Comparison of ENCODE assay signal across 16 cellular contexts in the genomic region with DNA sequence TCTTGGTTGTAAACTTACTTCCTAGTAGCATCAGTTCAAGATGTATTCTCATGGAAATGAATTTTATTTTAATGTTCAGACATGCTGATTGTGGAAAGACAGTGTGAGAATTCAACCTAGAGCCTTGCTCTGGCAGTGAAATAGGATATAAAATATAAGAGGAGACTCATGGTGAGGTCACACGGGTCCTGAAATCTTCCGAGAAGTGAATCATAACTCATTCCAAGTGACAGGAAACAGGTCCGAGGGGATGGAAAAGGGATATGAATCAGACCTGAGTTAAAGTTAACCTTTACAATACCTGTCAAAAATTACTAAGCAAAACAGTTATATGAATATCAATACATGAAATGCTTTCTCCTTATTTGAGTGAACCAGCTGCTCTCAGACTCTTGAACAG.
DNase-seq lines count a peak whose midpoint lies in the region; ATAC-seq and TF ChIP-seq lines count a peak whose summit lies in the region.
"Had no signal": no experiment of that assay in that cellular context is flagged by ENCODE, and none has a peak within 500 bp of the region (broad histone marks: within the 10 kb centered on the region; RNA-seq: fewer than 3 reads in every experiment).

No MANE protein-coding gene starts in this region.

- POLR2A ChIA-PET in PC-9 (lab: Charles Lee; ENCODE audit: unreplicated experiment) = no interaction called here

- TF ChIP-seq CTCF in PC-9 (conservative IDR thresholded peaks at IDR 0.05) = no peak
- TF ChIP-seq CTCF in mesothelial cell of epicardium (IDR thresholded peaks at IDR 0.05; ENCODE audit: unreplicated experiment) = no peak

- H3K4me1 Mint-ChIP-seq in mesothelial cell of epicardium = peaks cover 22% of the 10 kb centered on the region
- H3K4me1 Mint-ChIP-seq: stimulated activated memory B cell treated with anti-CD40 and anti-IgM and Interleukin-4, amounts not matched to agents 10 μg/mL and 1 μg/mL and 100 μg/mL, for 72 hours had no signal

- no peaks in the 10 kb centered on the region; the same call in 1 of the 2 replicates for H3K27me3 ChIP-seq in PC-9 (ENCODE audit: insufficient read depth, low read depth)
- H3K27me3 ChIP-seq: BLaER1 treated with 17β-estradiol and CSF1 and Interleukin-3, amounts not matched to agents 10 nM and 100 nM; SJSA1 had no signal

- CTCF ChIA-PET in PC-9 (lab: Charles Lee) = no interaction called here

- H3K27ac Mint-ChIP-seq in mesothelial cell of epicardium = peak overlapping the region; percentile 58
- H3K27ac Mint-ChIP-seq: progenitor cell of endocrine pancreas; stimulated activated memory B cell treated with anti-CD40 and anti-IgM and Interleukin-4, amounts not matched to agents 10 μg/mL and 1 μg/mL and 100 μg/mL, for 72 hours had no signal

- no peaks in the 10 kb centered on the region for H3K36me3 Mint-ChIP-seq in mesothelial cell of epicardium
- H3K36me3 Mint-ChIP-seq: stimulated activated memory B cell treated with anti-CD40 and anti-IgM and Interleukin-4, amounts not matched to agents 10 μg/mL and 1 μg/mL and 100 μg/mL, for 72 hours had no signal

- H3K79me2 ChIP-seq in PC-9 (ENCODE audit: low read depth) = no peaks in the 10 kb centered on the region

- no peak overlapping the region for H3K4me3 ChIP-seq in PC-9
- H3K4me3 ChIP-seq: BLaER1 treated with 17β-estradiol and CSF1 and Interleukin-3, amounts not matched to agents 10 nM and 100 nM; HAP-1; SJSA1 had no signal

- DNase-seq in EL (peak; percentile 60), PC-9 (no peak), dermis blood vessel endothelial cell (peak; percentile 85), mesothelial cell of epicardium (ENCODE audit: low spot score in 2 of 2, unreplicated experiment in 2 of 2) (no peak), DMS114 treated with DMSO at 0.1 percent for 48 hours (lab: John Stamatoyannopoulos, UW; ENCODE audit: unreplicated experiment) (no peak), RPMI8226 (no peak)
- DNase-seq in activated naive CD4-positive, alpha-beta T cell (lab: John Stamatoyannopoulos, UW) = no peak
- DNase-seq: activated CD8-positive, alpha-beta memory T cell treated with anti-CD3 and anti-CD28 coated beads, Interleukin-2, amount 50 U/mL, for 4 hours; amygdala; NCI-H526 had no signal

- ATAC-seq in HG02763 (IDR thresholded peaks at IDR 0.05; ENCODE audit: unreplicated experiment) = no peak
- ATAC-seq: stimulated activated memory B cell treated with anti-CD40 and anti-IgM and Interleukin-4, amounts not matched to agents 10 μg/mL and 1 μg/mL and 100 μg/mL, for 72 hours had no signal

- H2AFZ ChIP-seq in PC-9 = no peak overlapping the region; the same call in 1 of the 2 replicates

- H3K9me3 Mint-ChIP-seq in mesothelial cell of epicardium = peaks cover 3% of the 10 kb centered on the region
- H3K9me3 Mint-ChIP-seq: stimulated activated memory B cell treated with anti-CD40 and anti-IgM and Interleukin-4, amounts not matched to agents 10 μg/mL and 1 μg/mL and 100 μg/mL, for 72 hours had no signal

- no TSS peak for BruUV-seq in PC-9 (replicated peaks; lab: Mats Ljungman, UMichigan)

- no peak overlapping the region for H3K27ac ChIP-seq in PC-9
- H3K27ac ChIP-seq: BLaER1 treated with 17β-estradiol and CSF1 and Interleukin-3, amounts not matched to agents 10 nM and 100 nM; SJSA1 had no signal

- H3K4me3 Mint-ChIP-seq in mesothelial cell of epicardium = no peak overlapping the region
- H3K4me3 Mint-ChIP-seq: stimulated activated memory B cell treated with anti-CD40 and anti-IgM and Interleukin-4, amounts not matched to agents 10 μg/mL and 1 μg/mL and 100 μg/mL, for 72 hours had no signal

- no peaks in the 10 kb centered on the region for H3F3A ChIP-seq in PC-9 (ENCODE audit: insufficient read depth, low read depth)

- H3K4me2 ChIP-seq in PC-9 = 0 out of 2 replicates have a peak overlapping the region, but pooled peaks have one; percentile 6
- H3K4me2 ChIP-seq: BLaER1 treated with 17β-estradiol and CSF1 and Interleukin-3, amounts not matched to agents 10 nM and 100 nM had no signal

- no peaks in the 10 kb centered on the region; the same call in 1 of the 2 replicates for H4K20me1 ChIP-seq in PC-9 (ENCODE audit: insufficient read depth)
- H4K20me1 ChIP-seq: BLaER1 treated with 17β-estradiol and CSF1 and Interleukin-3, amounts not matched to agents 10 nM and 100 nM had no signal

- H3K9me2 ChIP-seq in PC-9 (ENCODE audit: insufficient read depth) = no peaks in the 10 kb centered on the region

- H3K9me3 ChIP-seq in PC-9 (ENCODE audit: insufficient read depth, low read depth) = no peaks in the 10 kb centered on the region
- H3K9me3 ChIP-seq: BLaER1 treated with 17β-estradiol and CSF1 and Interleukin-3, amounts not matched to agents 10 nM and 100 nM; HAP-1; SJSA1 had no signal

- H3K27me3 Mint-ChIP-seq in mesothelial cell of epicardium (ENCODE audit: low read depth) = no peaks in the 10 kb centered on the region
- H3K27me3 Mint-ChIP-seq: progenitor cell of endocrine pancreas; stimulated activated memory B cell treated with anti-CD40 and anti-IgM and Interleukin-4, amounts not matched to agents 10 μg/mL and 1 μg/mL and 100 μg/mL, for 72 hours had no signal

- H3K36me3 ChIP-seq in PC-9 (ENCODE audit: low read depth) = no peaks in the 10 kb centered on the region
- H3K36me3 ChIP-seq: BLaER1 treated with 17β-estradiol and CSF1 and Interleukin-3, amounts not matched to agents 10 nM and 100 nM; HAP-1; SJSA1 had no signal

- intact Hi-C loops in PC-9 (cut with micrococcal nuclease; ENCODE audit: unreplicated experiment) = no loop called here

- peaks cover 8% of the 10 kb centered on the region; the same call in 1 of the 2 replicates for H3K4me1 ChIP-seq in PC-9 (replicated peaks; ENCODE audit: insufficient read depth)
- H3K4me1 ChIP-seq: BLaER1 treated with 17β-estradiol and CSF1 and Interleukin-3, amounts not matched to agents 10 nM and 100 nM; HAP-1; SJSA1 had no signal

Comparison
In these comparisons a context has a peak if more than half of its experiments do, and no peak if none do; other contexts are left out.
1. DNase-seq: peak in EL (single experiment) and dermis blood vessel endothelial cell (single experiment); none in PC-9 (0 of 2), mesothelial cell of epicardium (0 of 2), DMS114 treated with DMSO at 0.1 percent for 48 hours (single experiment), activated naive CD4-positive, alpha-beta T cell (0 of 4) and RPMI8226 (single experiment).